ENCODE assay signal across 8 cellular contexts in genomic region chr11:120108154-120108784, GRCh38. TPM values are rescaled to one million over a fixed set of nuclear protein-coding genes. Genes with fewer than 3 reads are reported as not detected.
DNase-seq lines count a peak whose midpoint lies in the region; ATAC-seq, FAIRE-seq and TF ChIP-seq lines count a peak whose summit lies in the region.

No MANE protein-coding gene starts in this region.

- CTCF ChIA-PET in GM12878 (lab: Yijun Ruan, JAX): interaction anchor here (0.5 to 3.2 kb wide), 44 partner anchors 9 to 753 kb away, joined by 3 to 25 read pairs (median 4); partner anchors contain the start of gene NECTIN1

- in situ Hi-C loops in GM12878 (cut with MboI): loop anchor here (5.0 kb wide), 1 partner anchor 436 kb away; no protein-coding TSS in a partner anchor

- TF ChIP-seq RAD21 in GM12878 (IDR thresholded peaks at IDR 0.05; ENCODE audit: insufficient read depth, low read depth, low read length): peak; percentile 94

- no peak overlapping the region for H3K4me2 ChIP-seq in GM12878 (ENCODE audit: control insufficient read depth, insufficient read depth)

- no peaks in the 10 kb centered on the region for H3K79me2 ChIP-seq in GM12878 (ENCODE audit: control insufficient read depth, insufficient read depth, low read length)

- H3K9me3 ChIP-seq in GM12878 (replicated peaks; ENCODE audit: control insufficient read depth, insufficient read depth, low read length): no peaks in the 10 kb centered on the region; the same call in 2 of the 3 replicates
- no peaks in the 10 kb centered on the region for H3K9me3 ChIP-seq in iPS DF 6.9 (ENCODE audit: control insufficient read depth, insufficient read depth, low read length)

- no peak for TF ChIP-seq POLR2A in GM12878 (IDR thresholded peaks at IDR 0.05; ENCODE audit: low read depth, low read length)

- no peak overlapping the region for H3K9ac ChIP-seq in GM12878 (ENCODE audit: control insufficient read depth, insufficient read depth, low read length)

- FAIRE-seq in GM19239 (lab: Jason Lieb, UNC) (peak; percentile 80), GM12878 (lab: Jason Lieb, UNC) (peak; percentile 87)

- SMC1A ChIA-PET in GM12878 (lab: Charles Lee; ENCODE audit: uncharacterized antibody, unreplicated experiment): interaction anchor here (0.6 to 2.1 kb wide), 20 partner anchors 10 to 628 kb away, joined by 3 to 10 read pairs (median 4); partner anchors contain the start of gene NECTIN1

- DNase-seq in AG10803 (ENCODE audit: low read depth) (peak; percentile 42), GM19239 (ENCODE audit: insufficient read length, low spot score) (peak; percentile 88), NCI-H1092 (lab: John Stamatoyannopoulos, UW) (peak; percentile 51), UCSD-AML1 (lab: John Stamatoyannopoulos, UW; ENCODE audit: unreplicated experiment) (peak; percentile 55), GM12878 (ENCODE audit: low read depth, low spot score) (no peak), iPS DF 6.9 (ENCODE audit: low read depth, low spot score) (peak; percentile 52)
- DNase-seq in stimulated activated CD4-positive, alpha-beta T cell treated with anti-CD3 and anti-CD28 coated beads, Interleukin-12 subunit alpha, Interleukin-12 subunit beta, amount 100 ng/mL, for 24 hours (ENCODE audit: low read depth in 2 of 2): peak; percentile 35 to 64

- RAD21 ChIA-PET in GM12878 (lab: Charles Lee; ENCODE audit: unreplicated experiment): interaction anchor here (0.7 to 2.7 kb wide), 18 partner anchors 11 to 628 kb away, joined by 3 to 19 read pairs (median 4); partner anchors contain the start of gene NECTIN1

- H3K4me3 ChIP-seq in AG10803 (ENCODE audit: low read length): no peak overlapping the region
- no peak overlapping the region for H3K4me3 ChIP-seq in GM12878
- no peak overlapping the region for H3K4me3 ChIP-seq in iPS DF 6.9 (ENCODE audit: low read length)

- H4K20me1 ChIP-seq in GM12878 (ENCODE audit: control insufficient read depth, insufficient read depth): no peaks in the 10 kb centered on the region; the same call in 1 of the 2 replicates

- no peak for TF ChIP-seq EP300 in GM12878 (IDR thresholded peaks at IDR 0.05; ENCODE audit: borderline replicate concordance in 1 of 2, control insufficient read depth in 1 of 2, low read depth in 2 of 2, low read length in 2 of 2)

- TF ChIP-seq CTCF in AG10803 (conservative IDR thresholded peaks at IDR 0.05; ENCODE audit: low read length): peak; percentile 98
- TF ChIP-seq CTCF in GM12878 (IDR thresholded peaks at IDR 0.05 in 2 of 3, conservative IDR thresholded peaks at IDR 0.05 in 1 of 3; ENCODE audit: control insufficient read depth in 2 of 3, extremely low read depth in 1 of 3, insufficient read depth in 1 of 3, low read depth in 3 of 3, low read length in 3 of 3): peak; percentile 99 to 100 (median 99); a peak in 5 of 6 replicates

- POLR2A ChIA-PET in GM12878 (lab: Charles Lee): no interaction called here

- intact Hi-C loops in GM12878 (cut with micrococcal nuclease; ENCODE audit: unreplicated experiment): loop anchor here (1.0 to 5.0 kb wide), 5 partner anchors 95 to 627 kb away; no protein-coding TSS in a partner anchor

- no TSS peak for BruUV-seq in GM12878 (replicated peaks; lab: Mats Ljungman, UMichigan)

- ATAC-seq in GM12878 (peak; percentile 97), HG02840 (IDR thresholded peaks at IDR 0.05; ENCODE audit: low FRiP score, unreplicated experiment) (no peak)

- H3K36me3 ChIP-seq in GM12878 (ENCODE audit: control insufficient read depth in 2 of 2, insufficient read depth in 2 of 2, low read length in 1 of 2): no peaks in the 10 kb centered on the region
- H3K36me3 ChIP-seq in iPS DF 6.9 (ENCODE audit: control insufficient read depth, insufficient read depth, low read length): no peaks in the 10 kb centered on the region

- 0% methylated on average over 6 of the region's 6 CpGs for WGBS in GM12878 (ENCODE audit: insufficient coverage, insufficient replicate concordance, low lambda C conversion rate, missing lambda C conversion rate)
- no CpG with 5 or more reads among the region's 6 CpGs for WGBS in iPS DF 6.9 (ENCODE audit: insufficient coverage, insufficient read length)

- H3K4me1 ChIP-seq in GM12878 (ENCODE audit: control insufficient read depth, insufficient read depth, low read length): no peaks in the 10 kb centered on the region
- peaks cover 2% of the 10 kb centered on the region; the same call in 1 of the 2 replicates for H3K4me1 ChIP-seq in iPS DF 6.9 (ENCODE audit: control insufficient read depth, insufficient read depth, low read length)

- H3K27me3 ChIP-seq in GM12878 (replicated peaks in 1 of 2; ENCODE audit: control insufficient read depth in 2 of 2, insufficient read depth in 2 of 2, low read length in 1 of 2) (peaks cover 12 to 15% of the 10 kb centered on the region in 2 experiments), iPS DF 6.9 (ENCODE audit: control insufficient read depth, insufficient read depth, low read length) (no peaks in the 10 kb centered on the region)

- H3K27ac ChIP-seq in GM12878 (ENCODE audit: control insufficient read depth, insufficient read depth) (no peak overlapping the region), iPS DF 6.9 (ENCODE audit: low read length) (no peak overlapping the region)

- no peak overlapping the region for H2AFZ ChIP-seq in GM12878 (ENCODE audit: control insufficient read depth, low read depth, low read length)

TF ChIP-seq in GM12878, 131 proteins besides CTCF, POLR2A, EP300 and RAD21 (continues in another document):
- TF ChIP-seq ZSCAN29 (IDR thresholded peaks at IDR 0.05) (no peak), HSF1 (IDR thresholded peaks at IDR 0.05; ENCODE audit: low read depth, low read length) (no peak), SMC3 (IDR thresholded peaks at IDR 0.05; ENCODE audit: borderline replicate concordance, low read length) (peak; percentile 99), TBL1XR1 (IDR thresholded peaks at IDR 0.05; ENCODE audit: low read depth, low read length) (no peak), CBX5 (IDR thresholded peaks at IDR 0.05; ENCODE audit: low read depth) (no peak), YBX1 (IDR thresholded peaks at IDR 0.05) (no peak), HCFC1 (IDR thresholded peaks at IDR 0.05; ENCODE audit: low read length) (no peak), TCF7 (IDR thresholded peaks at IDR 0.05; ENCODE audit: borderline replicate concordance) (no peak), TCF12 (IDR thresholded peaks at IDR 0.05; ENCODE audit: low read depth, low read length) (no peak), HDAC6 (IDR thresholded peaks at IDR 0.05; ENCODE audit: unreplicated experiment) (no peak), ZBTB4 (CRISPR knock-in tag; IDR thresholded peaks at IDR 0.05) (no peak), RCOR1 (conservative IDR thresholded peaks at IDR 0.05; ENCODE audit: low read depth, low read length) (no peak)

RNA-seq across cellular contexts. Expression of gene TRIM29, which starts 29.6 kb away (rescaled TPM):
- total RNA-seq in GM12878 (2013; cell fraction: nucleolus; rRNA removed): 0.44 TPM in 1 of 2 replicates, not detected in the other
- total RNA-seq in GM12878 (2014; rRNA removed) (not detected in 2 replicates), GM12878 (2014; rRNA removed; fragmentation: Illumina TruSeq; extraction: Trizol) (not detected in 2 replicates), GM12878 (2021) (not detected in 2 replicates)
- 0.26 TPM for polyA plus RNA-seq in GM12878 (2011; ENCODE audit: low read depth)
- polyA plus RNA-seq in GM12878 (2011; rRNA removed) (0.37 TPM in 1 of 2 replicates, not detected in the other), GM12878 (2014; fragmentation: Illumina TruSeq; extraction: Trizol) (0.10 and 0.76 TPM in 2 replicates), GM12878 (2014; fragmentation: Nextera tagmentation; extraction: Ambion mirVana) (not detected), GM12878 (2014; rRNA removed) (0.04 and 0.08 TPM in 2 replicates), GM12878 (2016; fragmentation: Nextera tagmentation; extraction: Ambion mirVana) (under 1 TPM; 0.26 to 0.67 TPM)
- polyA plus RNA-seq in GM12878 (2011; cell fraction: cytosol; rRNA removed): 0.25 and 0.28 TPM in 2 replicates
- 0.10 and 0.21 TPM in 2 replicates for polyA plus RNA-seq in GM12878 (2011; cell fraction: nucleus; rRNA removed)
- 0.18 and 0.66 TPM in 2 replicates for polyA plus RNA-seq in GM12878 (2012)
- 0.21 and 0.95 TPM in 2 replicates for polyA minus RNA-seq in GM12878 (2011; rRNA and poly(A)+ RNA removed)
- 1.1 and 2.8 TPM in 2 replicates for polyA minus RNA-seq in GM12878 (2011; cell fraction: cytosol; rRNA and poly(A)+ RNA removed)
- polyA minus RNA-seq in GM12878 (2011; cell fraction: nucleus; rRNA and poly(A)+ RNA removed): 0.29 TPM in 1 of 2 replicates, not detected in the other
